In genomic region chr2:74502147-74502719, GRCh38 we compare ENCODE assay signal across 8 cellular contexts. TPM values are rescaled to one million over a fixed set of nuclear protein-coding genes. Genes with fewer than 3 reads are reported as not detected.
DNase-seq lines count a peak whose midpoint lies in the region; ATAC-seq and TF ChIP-seq lines count a peak whose summit lies in the region.

No MANE protein-coding gene starts in this region.

- H3K79me1 ChIP-seq in H9 (ENCODE audit: insufficient read depth, low read depth, low read length, poor library complexity, severe bottlenecking), result no peaks in the 10 kb centered on the region

- no peak overlapping the region for H3K56ac ChIP-seq in H9 (ENCODE audit: insufficient read length, low read depth, low read length)

- peaks cover 10% of the 10 kb centered on the region for H3K36me3 ChIP-seq in iPS-18a (ENCODE audit: control insufficient read depth, low read depth, low read length)
- no peaks in the 10 kb centered on the region for H3K36me3 ChIP-seq in smooth muscle cell (ENCODE audit: low read depth)

- H2BK20ac ChIP-seq in H9 (ENCODE audit: low read depth, low read length, poor library complexity, severe bottlenecking), result no peak overlapping the region

- peaks cover 2 to 5% of the 10 kb centered on the region in 2 experiments; a peak in 4 of 5 replicates for H3K9me3 Mint-ChIP-seq in H9
- no peaks in the 10 kb centered on the region for H3K9me3 Mint-ChIP-seq in activated CD8-positive, alpha-beta T cell treated with anti-CD3 and anti-CD28 coated beads for 36 hours

- no peak overlapping the region for H3K18ac ChIP-seq in H9 (ENCODE audit: insufficient read length, low read depth, low read length)

- peaks cover 59 to 71% of the 10 kb centered on the region in 2 experiments for H3K4me1 Mint-ChIP-seq in H9
- peaks cover 47% of the 10 kb centered on the region for H3K4me1 Mint-ChIP-seq in activated CD8-positive, alpha-beta T cell treated with anti-CD3 and anti-CD28 coated beads for 36 hours (ENCODE audit: low read depth)

- H2AFZ ChIP-seq in H9 (ENCODE audit: low read length) (no peak overlapping the region), smooth muscle cell (ENCODE audit: low read depth) (peak overlapping the region; percentile 82)

- no peak overlapping the region for H2AK5ac ChIP-seq in H9 (ENCODE audit: insufficient read length, low read length)

- POLR2A ChIA-PET in activated CD8-positive, alpha-beta T cell treated with anti-CD3 and anti-CD28 coated beads for 36 hours (lab: Charles Lee), result interaction anchor here (1.1 to 2.4 kb wide), 3 partner anchors 12 to 19 kb away, joined by 3 to 8 read pairs (median 4); partner anchors contain the start of genes CCDC142 and TTC31

- CTCF ChIA-PET in activated CD8-positive, alpha-beta T cell treated with anti-CD3 and anti-CD28 coated beads for 36 hours (lab: Charles Lee), result no interaction called here

- peaks cover 41% of the 10 kb centered on the region for H3K23me2 ChIP-seq in H9 (ENCODE audit: insufficient read length, low read depth, low read length, poor library complexity, severe bottlenecking)

- H3K23ac ChIP-seq in H9 (ENCODE audit: insufficient read length, low read depth, low read length), result no peak overlapping the region

- H4K20me1 ChIP-seq in H9 (ENCODE audit: control insufficient read depth, insufficient read depth, insufficient read length) (no peaks in the 10 kb centered on the region), smooth muscle cell (ENCODE audit: low read depth) (peaks cover 4% of the 10 kb centered on the region)

- no peak overlapping the region for H4K8ac ChIP-seq in H9 (replicated peaks; ENCODE audit: insufficient read length, low read depth, low read length)

- no peak overlapping the region for H2BK15ac ChIP-seq in H9 (ENCODE audit: low read depth, low read length)

- no peak overlapping the region for H3K27ac ChIP-seq in H9 (ENCODE audit: insufficient read length, low read depth, low read length)
- H3K27ac ChIP-seq in iPS-18a (ENCODE audit: low read length), result no peak overlapping the region
- H3K27ac ChIP-seq in smooth muscle cell (ENCODE audit: low read depth), result no peak overlapping the region

- peaks cover 87% of the 10 kb centered on the region for H3K27me3 Mint-ChIP-seq in H9 (ENCODE audit: low read depth)
- H3K27me3 Mint-ChIP-seq in activated CD8-positive, alpha-beta T cell treated with anti-CD3 and anti-CD28 coated beads for 36 hours, result peaks cover 60% of the 10 kb centered on the region

- H3K79me2 ChIP-seq in H9 (ENCODE audit: insufficient read depth, low read length) (no peaks in the 10 kb centered on the region), smooth muscle cell (ENCODE audit: low read depth) (peaks cover 22% of the 10 kb centered on the region)

- H3K4me1 ChIP-seq in H9 (ENCODE audit: insufficient read depth, low read length) (peaks cover 4% of the 10 kb centered on the region; the same call in 1 of the 2 replicates), iPS-18a (ENCODE audit: control insufficient read depth, low read depth, low read length) (peaks cover 42% of the 10 kb centered on the region), smooth muscle cell (ENCODE audit: low read depth) (peaks cover 38% of the 10 kb centered on the region)

- H2BK12ac ChIP-seq in H9 (ENCODE audit: insufficient read length, low read depth, low read length), result no peak overlapping the region

- H3K4me2 ChIP-seq in H9 (ENCODE audit: insufficient read depth, insufficient read length, low read length) (peak overlapping the region; percentile 54), smooth muscle cell (peak overlapping the region; percentile 94)

- H3K27me3 ChIP-seq in H9 (ENCODE audit: insufficient read depth, low read length) (peaks cover 80% of the 10 kb centered on the region), iPS-18a (ENCODE audit: control insufficient read depth, insufficient read depth, low read length) (peaks cover 96% of the 10 kb centered on the region), smooth muscle cell (ENCODE audit: low read depth) (peaks cover 44% of the 10 kb centered on the region)

- no peak overlapping the region for H3K4ac ChIP-seq in H9 (ENCODE audit: low read depth, low read length)

- no peak for TF ChIP-seq CTCF in H9 (conservative IDR thresholded peaks at IDR 0.05)
- no peak for TF ChIP-seq CTCF in activated CD8-positive, alpha-beta T cell treated with anti-CD3 and anti-CD28 coated beads for 36 hours (IDR thresholded peaks at IDR 0.05)
- TF ChIP-seq CTCF in smooth muscle cell (IDR thresholded peaks at IDR 0.05; ENCODE audit: borderline replicate concordance, insufficient read depth, poor library complexity, severe bottlenecking), result no peak

- no peak overlapping the region for H3K27ac Mint-ChIP-seq in H9
- no peak overlapping the region for H3K27ac Mint-ChIP-seq in activated CD8-positive, alpha-beta T cell treated with anti-CD3 and anti-CD28 coated beads for 36 hours

- ATAC-seq in activated CD8-positive, alpha-beta T cell treated with anti-CD3 and anti-CD28 coated beads for 36 hours, result no peak
- ATAC-seq in HG02623 (IDR thresholded peaks at IDR 0.05; ENCODE audit: unreplicated experiment), result no peak
- ATAC-seq in HG02938 (IDR thresholded peaks at IDR 0.05; ENCODE audit: unreplicated experiment), result no peak

- H3T11ph ChIP-seq in H9 (ENCODE audit: low read length), result no peak overlapping the region

- H3K14ac ChIP-seq in H9 (ENCODE audit: insufficient read depth, low read length), result no peak overlapping the region

- peaks cover 24 to 33% (median 26%) of the 10 kb centered on the region in 3 experiments for H3K36me3 Mint-ChIP-seq in H9 (ENCODE audit: insufficient read depth in 1 of 3, low read depth in 3 of 3)
- peaks cover 31% of the 10 kb centered on the region for H3K36me3 Mint-ChIP-seq in activated CD8-positive, alpha-beta T cell treated with anti-CD3 and anti-CD28 coated beads for 36 hours (ENCODE audit: low read depth)

- H3K4me3 ChIP-seq in iPS-18a (ENCODE audit: low read length) (peak overlapping the region; percentile 52), smooth muscle cell (peak overlapping the region; percentile 61)

- H4K91ac ChIP-seq in H9 (ENCODE audit: insufficient read length, low read depth, low read length), result no peak overlapping the region

- H3K9me3 ChIP-seq in H9 (ENCODE audit: control insufficient read depth, low read depth, low read length), result no peaks in the 10 kb centered on the region
- H3K9me3 ChIP-seq in iPS-18a (ENCODE audit: control insufficient read depth, low read depth, low read length), result no peaks in the 10 kb centered on the region
- H3K9me3 ChIP-seq in smooth muscle cell (replicated peaks; ENCODE audit: low read depth), result no peaks in the 10 kb centered on the region

- no CpG with 5 or more reads among the region's 32 CpGs for WGBS in H9 (ENCODE audit: extremely low coverage, insufficient read length, low lambda C conversion rate)
- WGBS in smooth muscle cell (ENCODE audit: low lambda C conversion rate), result 9% methylated on average over 31 of the region's 32 CpGs

- H3K4me3 Mint-ChIP-seq in H9, result peak overlapping the region; percentile 72 to 85
- peak overlapping the region; percentile 68 for H3K4me3 Mint-ChIP-seq in activated CD8-positive, alpha-beta T cell treated with anti-CD3 and anti-CD28 coated beads for 36 hours

- peaks cover 5% of the 10 kb centered on the region for H3F3A ChIP-seq in smooth muscle cell (ENCODE audit: low read depth)

- intact Hi-C loops in activated CD8-positive, alpha-beta T cell treated with anti-CD3 and anti-CD28 coated beads for 36 hours (cut with micrococcal nuclease), result no loop called here

- DNase-seq in H9, result no peak
- no peak for DNase-seq in activated CD8-positive, alpha-beta T cell treated with anti-CD3 and anti-CD28 coated beads for 36 hours
- no peak for DNase-seq in smooth muscle cell (lab: John Stamatoyannopoulos, UW; ENCODE audit: unreplicated experiment)
- DNase-seq in amygdala (lab: John Stamatoyannopoulos, UW), result no peak
- no peak for DNase-seq in NCI-H1105 (lab: John Stamatoyannopoulos, UW)

- no peak overlapping the region for H4K5ac ChIP-seq in H9 (ENCODE audit: insufficient read length, low read depth, low read length)

- no peak overlapping the region for H2BK120ac ChIP-seq in H9 (ENCODE audit: low read depth, low read length, poor library complexity, severe bottlenecking)

- no peak overlapping the region for H2BK5ac ChIP-seq in H9 (ENCODE audit: insufficient read length, low read length)

- no peak overlapping the region for H3K9ac ChIP-seq in H9 (ENCODE audit: extremely low read depth, insufficient read length, low read length)
- no peak overlapping the region for H3K9ac ChIP-seq in iPS-18a (ENCODE audit: low read length)
- no peak overlapping the region for H3K9ac ChIP-seq in smooth muscle cell (ENCODE audit: low read depth)

RNA-seq across cellular contexts. Expression of gene LBX2, which starts 2.8 kb away (rescaled TPM):
- total RNA-seq in H9 (2021) (1.1 TPM in 2 replicates), smooth muscle cell (1.7 and 2.4 TPM in 2 replicates)
- total RNA-seq in activated CD8-positive, alpha-beta T cell treated with anti-CD3 and anti-CD28 coated beads for 36 hours, result under 1 TPM; 0.36 to 0.43 TPM
- polyA plus RNA-seq in smooth muscle cell, result 1.5 and 1.6 TPM in 2 replicates

RNA-seq across cellular contexts. Expression of gene PCGF1, which starts 5.3 kb away (rescaled TPM):
- total RNA-seq in H9 (2021), result 23.8 and 28.1 TPM in 2 replicates
- 10 to 100 TPM; 16.1 to 21.1 TPM for total RNA-seq in activated CD8-positive, alpha-beta T cell treated with anti-CD3 and anti-CD28 coated beads for 36 hours
- 19.1 and 23.7 TPM in 2 replicates for total RNA-seq in smooth muscle cell
- 29.3 and 34.3 TPM in 2 replicates for polyA plus RNA-seq in smooth muscle cell

RNA-seq across cellular contexts. Expression of gene TLX2, which starts 12.0 kb away (rescaled TPM):
- total RNA-seq in H9 (2021) (0.20 and 0.26 TPM in 2 replicates), smooth muscle cell (not detected in 2 replicates)
- total RNA-seq in activated CD8-positive, alpha-beta T cell treated with anti-CD3 and anti-CD28 coated beads for 36 hours, result under 1 TPM in 1 of 2 experiments, not detected in 1; 0.16 TPM
- polyA plus RNA-seq in smooth muscle cell, result 0.80 TPM in 1 of 2 replicates, not detected in the other

RNA-seq across cellular contexts. Expression of gene TTC31, which starts 19.4 kb away (rescaled TPM):
- total RNA-seq in H9 (2021) (33.3 and 35.2 TPM in 2 replicates), smooth muscle cell (18.7 and 23.3 TPM in 2 replicates)
- 10 to 100 TPM; 20.3 to 21.9 TPM for total RNA-seq in activated CD8-positive, alpha-beta T cell treated with anti-CD3 and anti-CD28 coated beads for 36 hours
- polyA plus RNA-seq in smooth muscle cell, result 17.3 and 19.9 TPM in 2 replicates

RNA-seq across cellular contexts. Expression of gene CCDC142, which starts 19.4 kb away (rescaled TPM):
- 21.5 and 21.6 TPM in 2 replicates for total RNA-seq in H9 (2021)
- 10 to 100 TPM in 1 of 2 experiments, 1 to 10 TPM in 1; 7.2 to 10.3 TPM for total RNA-seq in activated CD8-positive, alpha-beta T cell treated with anti-CD3 and anti-CD28 coated beads for 36 hours
- total RNA-seq in smooth muscle cell, result 5.5 and 8.0 TPM in 2 replicates
- polyA plus RNA-seq in smooth muscle cell, result 7.7 and 10.8 TPM in 2 replicates
